In genomic region chr2:240586198-240586918, GRCh38 we compare ENCODE assay signal across 8 cellular contexts. TPM values are rescaled to one million over a fixed set of nuclear protein-coding genes. Genes with fewer than 3 reads are reported as not detected.
DNase-seq lines count a peak whose midpoint lies in the region; ATAC-seq and TF ChIP-seq lines count a peak whose summit lies in the region.

TSS of gene CAPN10 (plus strand) at chr2:240586734. CDS start at chr2:240586912, 178 bp downstream.

- H3K4me2 ChIP-seq in IMR-90 (ENCODE audit: low read depth, low read length): peak within 1 kb of the TSS; percentile 95

- H4K91ac ChIP-seq in IMR-90 (ENCODE audit: insufficient read depth, low read depth, low read length): peak within 1 kb of the TSS; percentile 64

- dilution Hi-C loops in IMR-90 (cut with HindIII; ENCODE audit: low sequenced_read_pairs, unreplicated experiment): no loop called here

- H2BK20ac ChIP-seq in IMR-90 (ENCODE audit: low read depth, low read length): no peak within 1 kb of the TSS

- no peak within 1 kb of the TSS for H2BK15ac ChIP-seq in IMR-90 (ENCODE audit: low read depth, low read length)

- no peak for TF ChIP-seq CTCF in IMR-90 (conservative IDR thresholded peaks at IDR 0.05; ENCODE audit: low read depth, low read length)

- peak within 1 kb of the TSS; percentile 98 for H2AFZ ChIP-seq in IMR-90 (replicated peaks; ENCODE audit: low read length, poor library complexity)

- peak within 1 kb of the TSS; percentile 85 to 90 for H4K8ac ChIP-seq in IMR-90 (ENCODE audit: low read depth in 2 of 2, low read length in 2 of 2)

- H3K4ac ChIP-seq in IMR-90 (ENCODE audit: low read depth, low read length): peak within 1 kb of the TSS; percentile 91

- peak; percentile 82; the same call in 1 of the 2 replicates for TF ChIP-seq POLR2A in IMR-90 (IDR thresholded peaks at IDR 0.05; ENCODE audit: low read depth, low read length)

- in situ Hi-C loops in IMR-90 (cut with MboI; ENCODE audit: low sequenced_read_pairs): no loop called here

- H2BK120ac ChIP-seq in IMR-90 (ENCODE audit: low read depth, low read length): peak within 1 kb of the TSS; percentile 80

- POLR2A ChIA-PET in IMR-90 (lab: Charles Lee; ENCODE audit: unreplicated experiment): interaction anchor here (0.6 to 0.8 kb wide), 2 partner anchors 8 to 72 kb away, joined by 3 to 4 read pairs; no protein-coding TSS in a partner anchor

- peak within 1 kb of the TSS; percentile 88 for H4K5ac ChIP-seq in IMR-90 (ENCODE audit: low read depth, low read length)

- no peak for TF ChIP-seq RAD21 in IMR-90 (IDR thresholded peaks at IDR 0.05; ENCODE audit: low read length)

- peak within 1 kb of the TSS; percentile 88 for H3K18ac ChIP-seq in IMR-90 (ENCODE audit: low read depth, low read length)

- H3K79me1 ChIP-seq in IMR-90 (ENCODE audit: low read depth in 1 of 2, low read length in 2 of 2): peaks cover 25 to 74% of the 10 kb centered on the region in 2 experiments

- WGBS in IMR-90 (ENCODE audit: extremely low coverage in 2 of 2, insufficient read length in 1 of 2), 2 experiments: 0% methylated on average over 53 of the region's 88 CpGs; no CpG with 5 or more reads in 1 of the 2 experiments

- peaks cover 15% of the 10 kb centered on the region for H3K4me1 ChIP-seq in IMR-90 (ENCODE audit: control insufficient read depth, insufficient read depth, low read length)

- H3K27ac ChIP-seq in IMR-90 (ENCODE audit: insufficient read depth, low read length) (peak within 1 kb of the TSS; percentile 95), epithelial cell of prostate (peak within 1 kb of the TSS; percentile 73)

- peak within 1 kb of the TSS; percentile 93 for H3K9ac ChIP-seq in IMR-90 (ENCODE audit: low read depth, low read length)

- no peaks in the 10 kb centered on the region for H3K27me3 ChIP-seq in IMR-90 (ENCODE audit: control insufficient read depth, insufficient read depth, low read length)

- ATAC-seq in GM21528 (IDR thresholded peaks at IDR 0.05; ENCODE audit: low FRiP score, unreplicated experiment) (peak; percentile 61), IMR-90 (ENCODE audit: low read depth) (peak; percentile 96)

- H3K9me3 ChIP-seq in IMR-90 (ENCODE audit: control insufficient read depth, insufficient read depth, low read length): no peaks in the 10 kb centered on the region

- peak within 1 kb of the TSS; percentile 81 for H3K56ac ChIP-seq in IMR-90 (ENCODE audit: extremely low read depth, insufficient read depth, low read length)

- H2AK9ac ChIP-seq in IMR-90 (replicated peaks; ENCODE audit: low read depth, low read length, poor library complexity): peak within 1 kb of the TSS; percentile 93

- peaks cover 16% of the 10 kb centered on the region for H3K36me3 ChIP-seq in IMR-90 (ENCODE audit: control insufficient read depth, insufficient read depth, low read length)

- peak within 1 kb of the TSS; percentile 81 for H3K4me3 ChIP-seq in IMR-90 (ENCODE audit: insufficient read depth, low read depth, low read length)

- CTCF ChIA-PET in IMR-90 (lab: Yijun Ruan, JAX): interaction anchor here (1.2 kb wide), 1 partner anchor 18 kb away, joined by 4 read pairs; no protein-coding TSS in a partner anchor

- no TSS peak for BruUV-seq in IMR-90 (replicated peaks; lab: Mats Ljungman, UMichigan)

- peaks cover 13% of the 10 kb centered on the region for H4K20me1 ChIP-seq in IMR-90 (ENCODE audit: insufficient read depth, low read length)

- DNase-seq in DMS 273 (lab: John Stamatoyannopoulos, UW; ENCODE audit: unreplicated experiment): peak; percentile 98
- DNase-seq in IMR-90: peak; percentile 92
- peak; percentile 97 for DNase-seq in OCI-M1 (lab: John Stamatoyannopoulos, UW)
- peak; percentile 95 for DNase-seq in activated T-cell treated with anti-CD3 and anti-CD28 coated beads for 24 hours (ENCODE audit: low read depth)
- DNase-seq in epithelial cell of prostate (ENCODE audit: low read depth, low spot score): peak; percentile 78
- DNase-seq in mucosa of gallbladder (ENCODE audit: low spot score): peak; percentile 99
- peak; percentile 90 to 96 for DNase-seq in stimulated activated CD8-positive, alpha-beta memory T cell treated with anti-CD3 and anti-CD28 coated beads, Interleukin-4, amount 100 ng/mL, for 4 hours (ENCODE audit: low read depth in 2 of 2, low spot score in 1 of 2)

- peak within 1 kb of the TSS; percentile 84 for H3K14ac ChIP-seq in IMR-90 (replicated peaks; ENCODE audit: low read depth, low read length)

- peak within 1 kb of the TSS; percentile 76; the same call in 1 of the 2 replicates for H3K23ac ChIP-seq in IMR-90 (ENCODE audit: low read depth, low read length)

- peaks cover 22% of the 10 kb centered on the region; the same call in 1 of the 2 replicates for H3K9me1 ChIP-seq in IMR-90 (ENCODE audit: insufficient read depth, low read length)

- intact Hi-C loops in IMR-90 (cut with micrococcal nuclease): no loop called here

- peak within 1 kb of the TSS; percentile 96 for H2BK5ac ChIP-seq in IMR-90 (ENCODE audit: low read depth, low read length, poor library complexity, severe bottlenecking)

- peak within 1 kb of the TSS; percentile 78 for H2AK5ac ChIP-seq in IMR-90 (ENCODE audit: low read depth, low read length)

TF ChIP-seq in IMR-90, 13 proteins besides CTCF, POLR2A, EP300 and RAD21:
- TF ChIP-seq FOS (IDR thresholded peaks at IDR 0.05; ENCODE audit: low read depth, low read length) (0 out of 2 replicates have a peak, but pooled peaks have one; percentile 3), CHD1 (IDR thresholded peaks at IDR 0.05; ENCODE audit: low read depth, low read length) (no peak), MAFK (IDR thresholded peaks at IDR 0.05; ENCODE audit: low read depth, low read length) (no peak), MAZ (IDR thresholded peaks at IDR 0.05; ENCODE audit: borderline replicate concordance, low read depth, low read length) (peak; percentile 57; the same call in 1 of the 2 replicates), RCOR1 (IDR thresholded peaks at IDR 0.05; ENCODE audit: insufficient replicate concordance, low read length) (no peak), NFE2L2 (IDR thresholded peaks at IDR 0.05; ENCODE audit: low read depth, low read length) (no peak), MXI1 (IDR thresholded peaks at IDR 0.05; ENCODE audit: borderline replicate concordance, low read depth, low read length) (peak; percentile 72; the same call in 1 of the 2 replicates), CEBPB (IDR thresholded peaks at IDR 0.05; ENCODE audit: low read depth, low read length) (no peak), USF2 (IDR thresholded peaks at IDR 0.05; ENCODE audit: low read depth, low read length) (peak; percentile 97), ELK1 (IDR thresholded peaks at IDR 0.05; ENCODE audit: borderline replicate concordance, low read depth, low read length) (no peak), BHLHE40 (IDR thresholded peaks at IDR 0.05; ENCODE audit: low read depth, low read length) (no peak), RFX5 (IDR thresholded peaks at IDR 0.05; ENCODE audit: low read depth, low read length) (no peak), SMC3 (IDR thresholded peaks at IDR 0.05; ENCODE audit: low read depth, low read length) (no peak)

RNA-seq across cellular contexts. Expression of gene CAPN10, which starts in this region (rescaled TPM):
- total RNA-seq in IMR-90 (2012; rRNA removed): 5.6 and 6.3 TPM in 2 replicates
- 20.9 and 27.4 TPM in 2 replicates for polyA plus RNA-seq in IMR-90 (2012; rRNA removed)
- polyA plus RNA-seq in IMR-90 (2012; cell fraction: cytosol; rRNA removed): 11.6 and 19.3 TPM in 2 replicates
- polyA plus RNA-seq in IMR-90 (2012; cell fraction: nucleus; rRNA removed; ENCODE audit: low replicate concordance): 72.5 and 181 TPM in 2 replicates
- total RNA-seq in mucosa of gallbladder: 56.1 TPM

Comparison
In these comparisons a context has a peak if more than half of its experiments do, and no peak if none do; other contexts are left out.
1. Peak in every context shown above with its lines: DNase-seq, ATAC-seq, H3K4me3 ChIP-seq and H3K27ac ChIP-seq.